In genomic region chr4:96366632-96367031, GRCh38 we compare ENCODE assay signal across 25 cellular contexts.
DNase-seq lines count a peak whose midpoint lies in the region; ATAC-seq, FAIRE-seq and TF ChIP-seq lines count a peak whose summit lies in the region.
"Had no signal": no experiment of that assay in that cellular context is flagged by ENCODE, and none has a peak within 500 bp of the region (broad histone marks: within the 10 kb centered on the region; RNA-seq: fewer than 3 reads in every experiment).

No MANE protein-coding gene starts in this region.

- WGBS in HepG2 (ENCODE audit: low lambda C conversion rate): 0% methylated on average over 1 of the region's 1 CpG
- WGBS in right lobe of liver (ENCODE audit: insufficient coverage, low coverage, low lambda C conversion rate, missing lambda C conversion rate): 41% methylated on average over 1 of the region's 1 CpG
- WGBS in K562 (ENCODE audit: insufficient coverage, low coverage, missing lambda C conversion rate): 0% methylated on average over 1 of the region's 1 CpG

- no peaks in the 10 kb centered on the region for H3K4me1 ChIP-seq in HepG2 (ENCODE audit: insufficient read depth, low read length)
- no peaks in the 10 kb centered on the region for H3K4me1 ChIP-seq in right lobe of liver
- H3K4me1 ChIP-seq in K562 (replicated peaks in 1 of 2; ENCODE audit: control insufficient read depth in 2 of 2, insufficient read depth in 2 of 2, low read length in 2 of 2): no peaks in the 10 kb centered on the region
- H3K4me1 ChIP-seq: BLaER1 treated with 17β-estradiol and CSF1 and Interleukin-3, amounts not matched to agents 10 nM and 100 nM; Caco-2 had no signal

- intact Hi-C loops in HepG2 (cut with micrococcal nuclease; ENCODE audit: unreplicated experiment) (no loop called here), right lobe of liver (cut with DNase I) (no loop called here), K562 (cut with micrococcal nuclease) (no loop called here)

- H3K27me3 ChIP-seq in HepG2 (ENCODE audit: control insufficient read depth in 1 of 2, insufficient read depth in 2 of 2, low read length in 2 of 2): no peaks in the 10 kb centered on the region
- H3K27me3 ChIP-seq in right lobe of liver: no peaks in the 10 kb centered on the region
- no peaks in the 10 kb centered on the region for H3K27me3 ChIP-seq in K562 (ENCODE audit: control insufficient read depth in 2 of 2, insufficient read depth in 2 of 2, low read length in 2 of 2)
- H3K27me3 ChIP-seq: BLaER1 treated with 17β-estradiol and CSF1 and Interleukin-3, amounts not matched to agents 10 nM and 100 nM had no signal

- no peak overlapping the region for H3K4me2 ChIP-seq in HepG2 (ENCODE audit: low read depth, low read length)
- no peak overlapping the region for H3K4me2 ChIP-seq in K562 (ENCODE audit: insufficient read depth, low read length)
- H3K4me2 ChIP-seq: BLaER1 treated with 17β-estradiol and CSF1 and Interleukin-3, amounts not matched to agents 10 nM and 100 nM had no signal

- ATAC-seq in HepG2: no peak
- ATAC-seq in right lobe of liver: no peak
- ATAC-seq in K562: no peak
- ATAC-seq in activated CD8-positive, alpha-beta T cell treated with anti-CD3 and anti-CD28 coated beads, Interleukin-2, amount 10 ng/mL, durations not matched to agents 7 days and 5 days: no peak
- ATAC-seq in natural killer cell treated with Interleukin-12 subunit alpha and Interleukin-12 subunit beta and Interleukin-15 and Interleukin-18, amount 100 ng/mL, for 72 hours: no peak
- ATAC-seq: CD8-positive, alpha-beta T cell; GM12878 had no signal

- no TSS peak for BruUV-seq in HepG2 (replicated peaks; lab: Mats Ljungman, UMichigan)
- BruUV-seq in K562 (replicated peaks; lab: Mats Ljungman, UMichigan): no TSS peak

- no peaks in the 10 kb centered on the region for H3K36me3 Mint-ChIP-seq in activated CD8-positive, alpha-beta T cell treated with anti-CD3 and anti-CD28 coated beads, Interleukin-2, amount 10 ng/mL, durations not matched to agents 7 days and 5 days (ENCODE audit: low read depth)
- H3K36me3 Mint-ChIP-seq in natural killer cell treated with Interleukin-12 subunit alpha and Interleukin-12 subunit beta and Interleukin-15 and Interleukin-18, amount 100 ng/mL, for 72 hours: peaks cover 5% of the 10 kb centered on the region
- H3K36me3 Mint-ChIP-seq: CD8-positive, alpha-beta T cell had no signal

- H3K9ac ChIP-seq in HepG2 (ENCODE audit: insufficient read depth, low read depth, low read length) (no peak overlapping the region), K562 (ENCODE audit: insufficient read depth in 1 of 2, low read depth in 2 of 2, low read length in 2 of 2) (no peak overlapping the region)
- H3K9ac ChIP-seq: BLaER1 treated with 17β-estradiol and CSF1 and Interleukin-3, amounts not matched to agents 10 nM and 100 nM had no signal

- H3K9me3 ChIP-seq in HepG2 (ENCODE audit: low read length) (peaks cover 24% of the 10 kb centered on the region), right lobe of liver (no peaks in the 10 kb centered on the region), K562 (replicated peaks; ENCODE audit: control insufficient read depth, insufficient read depth, low read depth, low read length) (no peaks in the 10 kb centered on the region)
- H3K9me3 ChIP-seq: Caco-2 had no signal

- POLR2A ChIA-PET in HepG2 (lab: Yijun Ruan, JAX) (no interaction called here), K562 (lab: Yijun Ruan, JAX) (no interaction called here)
- POLR2A ChIA-PET in activated CD8-positive, alpha-beta T cell treated with anti-CD3 and anti-CD28 coated beads, Interleukin-2, amount 10 ng/mL, durations not matched to agents 7 days and 5 days (lab: Charles Lee): no interaction called here

- no peaks in the 10 kb centered on the region for H3K9me1 ChIP-seq in K562 (ENCODE audit: control insufficient read depth, insufficient read depth, low read length)

- H3K27me3 Mint-ChIP-seq in activated CD8-positive, alpha-beta T cell treated with anti-CD3 and anti-CD28 coated beads, Interleukin-2, amount 10 ng/mL, durations not matched to agents 7 days and 5 days (ENCODE audit: low read depth): no peaks in the 10 kb centered on the region
- H3K27me3 Mint-ChIP-seq in natural killer cell treated with Interleukin-12 subunit alpha and Interleukin-12 subunit beta and Interleukin-15 and Interleukin-18, amount 100 ng/mL, for 72 hours: no peaks in the 10 kb centered on the region
- H3K27me3 Mint-ChIP-seq: B cell; CD4-positive, alpha-beta T cell had no signal

- no peak for TF ChIP-seq EP300 in HepG2 (IDR thresholded peaks at IDR 0.05; ENCODE audit: low read depth in 2 of 2, low read length in 2 of 2)
- TF ChIP-seq EP300 in HepG2 (CRISPR knock-in tag; IDR thresholded peaks at IDR 0.05; ENCODE audit: borderline replicate concordance): no peak
- no peak for TF ChIP-seq EP300 in K562 (IDR thresholded peaks at IDR 0.05; ENCODE audit: low read length)

- in situ Hi-C loops in HepG2 (cut with HindIII; ENCODE audit: extremely low pct_ligation_motif_present, low pct_unique_long_range_greater_than_20kb) (no loop called here), K562 (cut with MboI) (no loop called here)

- H3K79me2 ChIP-seq in HepG2 (ENCODE audit: insufficient read depth, low read length) (no peaks in the 10 kb centered on the region), K562 (ENCODE audit: control insufficient read depth, insufficient read depth, low read length) (no peaks in the 10 kb centered on the region)

- no peak overlapping the region for H3K27ac Mint-ChIP-seq in activated CD8-positive, alpha-beta T cell treated with anti-CD3 and anti-CD28 coated beads, Interleukin-2, amount 10 ng/mL, durations not matched to agents 7 days and 5 days
- H3K27ac Mint-ChIP-seq in natural killer cell treated with Interleukin-12 subunit alpha and Interleukin-12 subunit beta and Interleukin-15 and Interleukin-18, amount 100 ng/mL, for 72 hours: no peak overlapping the region
- H3K27ac Mint-ChIP-seq: B cell; CD4-positive, alpha-beta T cell; CD8-positive, alpha-beta T cell had no signal

- TF ChIP-seq CTCF in HepG2 (CRISPR knock-in tag; IDR thresholded peaks at IDR 0.05): no peak
- no peak for TF ChIP-seq CTCF in right lobe of liver (IDR thresholded peaks at IDR 0.05)
- TF ChIP-seq CTCF in D721Med (IDR thresholded peaks at IDR 0.05; ENCODE audit: insufficient read depth, missing control alignments): no peak
- TF ChIP-seq CTCF in K562 (IDR thresholded peaks at IDR 0.05 in 2 of 3, conservative IDR thresholded peaks at IDR 0.05 in 1 of 3; ENCODE audit: insufficient read depth in 2 of 3, low read depth in 1 of 3, low read length in 3 of 3): no peak

- peaks cover 4% of the 10 kb centered on the region for H3K9me3 Mint-ChIP-seq in activated CD8-positive, alpha-beta T cell treated with anti-CD3 and anti-CD28 coated beads, Interleukin-2, amount 10 ng/mL, durations not matched to agents 7 days and 5 days (ENCODE audit: insufficient read depth)
- H3K9me3 Mint-ChIP-seq in natural killer cell treated with Interleukin-12 subunit alpha and Interleukin-12 subunit beta and Interleukin-15 and Interleukin-18, amount 100 ng/mL, for 72 hours: peaks cover 10% of the 10 kb centered on the region

- H4K20me1 ChIP-seq in HepG2 (ENCODE audit: insufficient read depth, low read length): no peaks in the 10 kb centered on the region
- H4K20me1 ChIP-seq in K562 (replicated peaks; ENCODE audit: control insufficient read depth, insufficient read depth, low read length): no peaks in the 10 kb centered on the region
- H4K20me1 ChIP-seq: BLaER1 treated with 17β-estradiol and CSF1 and Interleukin-3, amounts not matched to agents 10 nM and 100 nM had no signal

- no peak overlapping the region for H3K4me3 ChIP-seq in HepG2 (replicated peaks in 1 of 3; ENCODE audit: insufficient read depth in 1 of 3, low read depth in 2 of 3, low read length in 3 of 3)
- no peak overlapping the region for H3K4me3 ChIP-seq in right lobe of liver
- H3K4me3 ChIP-seq in K562: no peak overlapping the region
- H3K4me3 ChIP-seq: BLaER1 treated with 17β-estradiol and CSF1 and Interleukin-3, amounts not matched to agents 10 nM and 100 nM; GM12878 had no signal

- no peak for TF ChIP-seq RAD21 in HepG2 (CRISPR knock-in tag; IDR thresholded peaks at IDR 0.05)
- no peak for TF ChIP-seq RAD21 in K562 (CRISPR knock-in tag; conservative IDR thresholded peaks at IDR 0.05 in 1 of 2, IDR thresholded peaks at IDR 0.05 in 1 of 2)

- TF ChIP-seq POLR2A in HepG2 (IDR thresholded peaks at IDR 0.05; ENCODE audit: insufficient read depth in 1 of 2, low read depth in 2 of 2, low read length in 2 of 2) (no peak), right lobe of liver (IDR thresholded peaks at IDR 0.05) (no peak), K562 (conservative IDR thresholded peaks at IDR 0.05) (no peak)

- CTCF ChIA-PET in HepG2 (lab: Yijun Ruan, JAX; ENCODE audit: low intra/inter-chr PET ratio, low total read pairs): no interaction called here
- CTCF ChIA-PET in K562 (lab: Yijun Ruan, JAX; ENCODE audit: low intra/inter-chr PET ratio): no interaction called here
- CTCF ChIA-PET in activated CD8-positive, alpha-beta T cell treated with anti-CD3 and anti-CD28 coated beads, Interleukin-2, amount 10 ng/mL, durations not matched to agents 7 days and 5 days (lab: Charles Lee): no interaction called here

- H3K4me3 Mint-ChIP-seq in activated CD8-positive, alpha-beta T cell treated with anti-CD3 and anti-CD28 coated beads, Interleukin-2, amount 10 ng/mL, durations not matched to agents 7 days and 5 days: no peak overlapping the region
- H3K4me3 Mint-ChIP-seq in natural killer cell treated with Interleukin-12 subunit alpha and Interleukin-12 subunit beta and Interleukin-15 and Interleukin-18, amount 100 ng/mL, for 72 hours: no peak overlapping the region
- H3K4me3 Mint-ChIP-seq: B cell; CD4-positive, alpha-beta T cell; CD8-positive, alpha-beta T cell had no signal

- H2AFZ ChIP-seq in HepG2 (ENCODE audit: low read length) (no peak overlapping the region), K562 (ENCODE audit: low read depth, low read length) (no peak overlapping the region)

- no peak for DNase-seq in HepG2 (ENCODE audit: low spot score)
- no peak for DNase-seq in right lobe of liver
- DNase-seq in D721Med (ENCODE audit: insufficient read length, low spot score): no peak
- no peak for DNase-seq in K562 (ENCODE audit: extremely low read depth in 1 of 4, low spot score in 3 of 4)
- DNase-seq in activated CD8-positive, alpha-beta T cell treated with anti-CD3 and anti-CD28 coated beads, Interleukin-2, amount 10 ng/mL, durations not matched to agents 7 days and 5 days: no peak
- no peak for DNase-seq in natural killer cell treated with Interleukin-12 subunit alpha and Interleukin-12 subunit beta and Interleukin-15 and Interleukin-18, amount 100 ng/mL, for 72 hours (ENCODE audit: low spot score)
- DNase-seq: 8988T; AML-193; Caco-2; Calu3; CD4-positive, alpha-beta T cell; CD8-positive, alpha-beta T cell; DMS 273 treated with DMSO at 0.1 percent for 48 hours; DMS153; DMS53; DMS79; DND-41; EL; GDM1 had no signal

- H3K4me1 Mint-ChIP-seq in activated CD8-positive, alpha-beta T cell treated with anti-CD3 and anti-CD28 coated beads, Interleukin-2, amount 10 ng/mL, durations not matched to agents 7 days and 5 days (ENCODE audit: low read depth): no peaks in the 10 kb centered on the region
- H3K4me1 Mint-ChIP-seq in natural killer cell treated with Interleukin-12 subunit alpha and Interleukin-12 subunit beta and Interleukin-15 and Interleukin-18, amount 100 ng/mL, for 72 hours (ENCODE audit: low read depth in 2 of 2): no peaks in the 10 kb centered on the region
- H3K4me1 Mint-ChIP-seq: B cell had no signal

- FAIRE-seq in HepG2 (lab: Jason Lieb, UNC) (no peak), D721Med (lab: Jason Lieb, UNC) (peak; percentile 6), K562 (lab: Jason Lieb, UNC) (no peak)
- FAIRE-seq: GM12878, GM12892, GM18507 had no signal

- H3K27ac ChIP-seq in HepG2 (ENCODE audit: extremely low read length, insufficient read depth, low read length): no peak overlapping the region
- no peak overlapping the region for H3K27ac ChIP-seq in right lobe of liver
- no peak overlapping the region for H3K27ac ChIP-seq in K562 (ENCODE audit: extremely low read depth, low read depth, low read length)
- H3K27ac ChIP-seq: BLaER1 treated with 17β-estradiol and CSF1 and Interleukin-3, amounts not matched to agents 10 nM and 100 nM; C4-2B had no signal

- no peaks in the 10 kb centered on the region for H3K36me3 ChIP-seq in HepG2 (replicated peaks in 1 of 2; ENCODE audit: control insufficient read depth in 1 of 2, insufficient read depth in 2 of 2, low read length in 2 of 2)
- H3K36me3 ChIP-seq in right lobe of liver: no peaks in the 10 kb centered on the region
- H3K36me3 ChIP-seq in K562 (ENCODE audit: control insufficient read depth, insufficient read depth, low read length): no peaks in the 10 kb centered on the region
- H3K36me3 ChIP-seq: BLaER1 treated with 17β-estradiol and CSF1 and Interleukin-3, amounts not matched to agents 10 nM and 100 nM had no signal

Comparison
In these comparisons a context has a peak if more than half of its experiments do, and no peak if none do; other contexts are left out.
1. Of the 241 proteins assayed by ChIP-seq in both HepG2 and K562: peak only in HepG2: none; only in K562: none; in both: MAFF; in neither: 239; mixed calls (peak in some experiments, not most) for 1.